Comparison of ENCODE assay signal across 24 cellular contexts in the genomic region with DNA sequence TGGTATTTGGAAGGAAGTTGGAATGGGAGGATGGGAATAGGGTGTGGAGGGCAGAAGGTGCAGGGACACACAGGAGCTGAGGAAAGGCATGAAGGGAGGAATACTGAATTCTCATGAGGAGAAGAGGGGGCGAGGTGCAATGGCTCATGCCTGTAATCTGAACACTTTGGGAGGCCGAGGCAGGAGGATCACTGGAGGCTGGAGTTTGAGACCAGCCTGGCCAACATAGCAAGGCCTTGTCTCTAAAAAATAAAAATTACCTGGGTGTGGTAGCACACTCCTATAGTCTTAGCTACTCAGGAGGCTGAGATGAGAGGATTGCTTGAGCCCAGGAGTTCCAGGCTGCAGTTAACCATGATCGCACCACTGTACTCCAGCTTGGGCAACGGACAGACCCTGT.
DNase-seq lines count a peak whose midpoint lies in the region; ATAC-seq, FAIRE-seq and TF ChIP-seq lines count a peak whose summit lies in the region.
"Had no signal": no experiment of that assay in that cellular context is flagged by ENCODE, and none has a peak within 500 bp of the region (broad histone marks: within the 10 kb centered on the region; RNA-seq: fewer than 3 reads in every experiment).

No MANE protein-coding gene starts in this region.

- FAIRE-seq in K562 (lab: Jason Lieb, UNC), result no peak
- FAIRE-seq: A204.1, D721Med, GM12892, GM19239 had no signal

- 56% methylated on average over 4 of the region's 4 CpGs for WGBS in K562 (ENCODE audit: insufficient coverage, low coverage, missing lambda C conversion rate)

- no peaks in the 10 kb centered on the region for H3K79me2 ChIP-seq in K562 (ENCODE audit: control insufficient read depth, insufficient read depth, low read length)

- no peak overlapping the region for H3K4me3 Mint-ChIP-seq in activated CD8-positive, alpha-beta T cell treated with anti-CD3 and anti-CD28 coated beads, Interleukin-2, amount 10 ng/mL, durations not matched to agents 7 days and 5 days
- H3K4me3 Mint-ChIP-seq in activated CD8-positive, alpha-beta T cell treated with anti-CD3 and anti-CD28 coated beads for 36 hours, result no peak overlapping the region
- H3K4me3 Mint-ChIP-seq in CD8-positive, alpha-beta memory T cell, result no peak overlapping the region
- H3K4me3 Mint-ChIP-seq in endothelial cell (ENCODE audit: unreplicated experiment), result no peak overlapping the region
- H3K4me3 Mint-ChIP-seq: B cell; CD4-positive, CD25-positive, alpha-beta regulatory T cell; CD8-positive, alpha-beta T cell; H9 had no signal

- no peak for TF ChIP-seq POLR2A in K562 (conservative IDR thresholded peaks at IDR 0.05)

- peak overlapping the region; percentile 54 for H3K4me2 ChIP-seq in K562 (ENCODE audit: insufficient read depth, low read length)

- H3K27ac ChIP-seq in CD8-positive, alpha-beta memory T cell (ENCODE audit: low read depth, low read length), result peak overlapping the region; percentile 67
- H3K27ac ChIP-seq in K562 (ENCODE audit: extremely low read depth, low read depth, low read length), result peak overlapping the region; percentile 86
- no peak overlapping the region for H3K27ac ChIP-seq in SJCRH30
- H3K27ac ChIP-seq: 22Rv1, BLaER1, C4-2B, GM23248 had no signal

- CTCF ChIA-PET in activated CD8-positive, alpha-beta T cell treated with anti-CD3 and anti-CD28 coated beads, Interleukin-2, amount 10 ng/mL, durations not matched to agents 7 days and 5 days (lab: Charles Lee), result interaction anchor here (1.0 to 2.0 kb wide), 3 partner anchors 9 to 139 kb away, joined by 3 to 9 read pairs (median 5); no protein-coding TSS in a partner anchor
- CTCF ChIA-PET in activated CD8-positive, alpha-beta T cell treated with anti-CD3 and anti-CD28 coated beads for 36 hours (lab: Charles Lee), result interaction anchor here (1.1 to 1.6 kb wide), 4 partner anchors 9 to 472 kb away, joined by 3 to 4 read pairs (median 3); no protein-coding TSS in a partner anchor
- CTCF ChIA-PET in CD8-positive, alpha-beta memory T cell (lab: Charles Lee), result interaction anchor here (1.0 kb wide), 1 partner anchor 9 kb away, joined by 5 read pairs; no protein-coding TSS in a partner anchor
- CTCF ChIA-PET in K562 (lab: Yijun Ruan, JAX; ENCODE audit: low intra/inter-chr PET ratio), result no interaction called here

- H3K9me3 ChIP-seq in CD8-positive, alpha-beta memory T cell (ENCODE audit: low read length), result no peaks in the 10 kb centered on the region
- H3K9me3 ChIP-seq in K562 (replicated peaks; ENCODE audit: control insufficient read depth, insufficient read depth, low read depth, low read length), result no peaks in the 10 kb centered on the region; the same call in 1 of the 2 replicates
- H3K9me3 ChIP-seq in SJCRH30 (replicated peaks), result no peaks in the 10 kb centered on the region

- H3K9me1 ChIP-seq in K562 (ENCODE audit: control insufficient read depth, insufficient read depth, low read length), result no peaks in the 10 kb centered on the region

- BruUV-seq in K562 (replicated peaks; lab: Mats Ljungman, UMichigan), result no TSS peak

- peak overlapping the region in 1 of 2 experiments; percentile 48; a peak in 3 of 4 replicates for H3K9ac ChIP-seq in K562 (ENCODE audit: insufficient read depth in 1 of 2, low read depth in 2 of 2, low read length in 2 of 2)
- H3K9ac ChIP-seq: BLaER1, GM23248 had no signal

- peak overlapping the region; percentile 3; the same call in 1 of the 2 replicates for H2AFZ ChIP-seq in K562 (ENCODE audit: low read depth, low read length)
- H2AFZ ChIP-seq: GM23248 had no signal

- H3K27ac Mint-ChIP-seq in activated CD8-positive, alpha-beta T cell treated with anti-CD3 and anti-CD28 coated beads, Interleukin-2, amount 10 ng/mL, durations not matched to agents 7 days and 5 days, result peak overlapping the region; percentile 35
- no peak overlapping the region for H3K27ac Mint-ChIP-seq in activated CD8-positive, alpha-beta T cell treated with anti-CD3 and anti-CD28 coated beads for 36 hours
- H3K27ac Mint-ChIP-seq in CD8-positive, alpha-beta memory T cell, result no peak overlapping the region
- H3K27ac Mint-ChIP-seq in endothelial cell (ENCODE audit: unreplicated experiment), result peak overlapping the region; percentile 53
- H3K27ac Mint-ChIP-seq: B cell; CD4-positive, CD25-positive, alpha-beta regulatory T cell; CD8-positive, alpha-beta T cell; H9 had no signal

- TF ChIP-seq RAD21 in K562 (CRISPR knock-in tag; conservative IDR thresholded peaks at IDR 0.05 in 1 of 2, IDR thresholded peaks at IDR 0.05 in 1 of 2), result no peak

- no peaks in the 10 kb centered on the region for H3K4me1 ChIP-seq in CD8-positive, alpha-beta memory T cell (ENCODE audit: insufficient read depth, low read length)
- H3K4me1 ChIP-seq in K562 (replicated peaks in 1 of 2; ENCODE audit: control insufficient read depth in 2 of 2, insufficient read depth in 2 of 2, low read length in 2 of 2), result peaks cover 37 to 44% of the 10 kb centered on the region in 2 experiments
- H3K4me1 ChIP-seq in SJCRH30, result no peaks in the 10 kb centered on the region

- H3K36me3 ChIP-seq in CD8-positive, alpha-beta memory T cell (ENCODE audit: insufficient read depth, low read length), result no peaks in the 10 kb centered on the region
- H3K36me3 ChIP-seq in K562 (ENCODE audit: control insufficient read depth, insufficient read depth, low read length) (no peaks in the 10 kb centered on the region), SJCRH30 (no peaks in the 10 kb centered on the region)
- H3K36me3 ChIP-seq: BLaER1 had no signal

- ATAC-seq in activated CD8-positive, alpha-beta T cell treated with anti-CD3 and anti-CD28 coated beads, Interleukin-2, amount 10 ng/mL, durations not matched to agents 7 days and 5 days, result no peak
- no peak for ATAC-seq in activated CD8-positive, alpha-beta T cell treated with anti-CD3 and anti-CD28 coated beads for 36 hours
- ATAC-seq in K562 (peak; percentile 10; the same call in 2 of the 3 replicates), GM18870 (IDR thresholded peaks at IDR 0.05; ENCODE audit: unreplicated experiment) (no peak)
- ATAC-seq: CD8-positive, alpha-beta T cell; HCT116 had no signal

- peaks cover 2% of the 10 kb centered on the region for H3K36me3 Mint-ChIP-seq in activated CD8-positive, alpha-beta T cell treated with anti-CD3 and anti-CD28 coated beads, Interleukin-2, amount 10 ng/mL, durations not matched to agents 7 days and 5 days (ENCODE audit: low read depth)
- no peaks in the 10 kb centered on the region for H3K36me3 Mint-ChIP-seq in activated CD8-positive, alpha-beta T cell treated with anti-CD3 and anti-CD28 coated beads for 36 hours (ENCODE audit: low read depth)
- H3K36me3 Mint-ChIP-seq in CD8-positive, alpha-beta memory T cell, result no peaks in the 10 kb centered on the region
- H3K36me3 Mint-ChIP-seq in endothelial cell (ENCODE audit: low read depth, unreplicated experiment), result peaks cover 3% of the 10 kb centered on the region
- H3K36me3 Mint-ChIP-seq: CD4-positive, CD25-positive, alpha-beta regulatory T cell; CD8-positive, alpha-beta T cell had no signal

- in situ Hi-C loops in K562 (cut with MboI), result no loop called here

- peaks cover 2% of the 10 kb centered on the region for H3K27me3 Mint-ChIP-seq in activated CD8-positive, alpha-beta T cell treated with anti-CD3 and anti-CD28 coated beads, Interleukin-2, amount 10 ng/mL, durations not matched to agents 7 days and 5 days (ENCODE audit: low read depth)
- H3K27me3 Mint-ChIP-seq in activated CD8-positive, alpha-beta T cell treated with anti-CD3 and anti-CD28 coated beads for 36 hours, result no peaks in the 10 kb centered on the region
- H3K27me3 Mint-ChIP-seq in CD8-positive, alpha-beta memory T cell, result no peaks in the 10 kb centered on the region
- H3K27me3 Mint-ChIP-seq in endothelial cell (ENCODE audit: unreplicated experiment), result no peaks in the 10 kb centered on the region

- TF ChIP-seq CTCF in activated CD8-positive, alpha-beta T cell treated with anti-CD3 and anti-CD28 coated beads for 36 hours (IDR thresholded peaks at IDR 0.05), result no peak
- TF ChIP-seq CTCF in K562 (IDR thresholded peaks at IDR 0.05 in 2 of 3, conservative IDR thresholded peaks at IDR 0.05 in 1 of 3; ENCODE audit: insufficient read depth in 2 of 3, low read depth in 1 of 3, low read length in 3 of 3), result no peak
- no peak for TF ChIP-seq CTCF in endothelial cell (IDR thresholded peaks at IDR 0.05; ENCODE audit: unreplicated experiment)

- H3K4me1 Mint-ChIP-seq in activated CD8-positive, alpha-beta T cell treated with anti-CD3 and anti-CD28 coated beads, Interleukin-2, amount 10 ng/mL, durations not matched to agents 7 days and 5 days (ENCODE audit: low read depth), result peaks cover 5% of the 10 kb centered on the region
- no peaks in the 10 kb centered on the region for H3K4me1 Mint-ChIP-seq in activated CD8-positive, alpha-beta T cell treated with anti-CD3 and anti-CD28 coated beads for 36 hours (ENCODE audit: low read depth)
- peaks cover 0 to 3% (median 0%) of the 10 kb centered on the region in 3 donors for H3K4me1 Mint-ChIP-seq in CD8-positive, alpha-beta memory T cell
- peaks cover 15% of the 10 kb centered on the region for H3K4me1 Mint-ChIP-seq in endothelial cell (ENCODE audit: unreplicated experiment)
- H3K4me1 Mint-ChIP-seq: B cell; CD4-positive, CD25-positive, alpha-beta regulatory T cell had no signal

- no peak overlapping the region for H3K4me3 ChIP-seq in CD8-positive, alpha-beta memory T cell (ENCODE audit: low read length)
- H3K4me3 ChIP-seq in K562 (no peak overlapping the region), SJCRH30 (no peak overlapping the region)
- H3K4me3 ChIP-seq: BLaER1, GM23248 had no signal

- intact Hi-C loops in activated CD8-positive, alpha-beta T cell treated with anti-CD3 and anti-CD28 coated beads for 36 hours (cut with micrococcal nuclease), result no loop called here
- intact Hi-C loops in K562 (cut with micrococcal nuclease), result loop anchor here (1.0 to 10.0 kb wide), 5 partner anchors 50 to 132 kb away; partner anchors contain the start of gene PPP2R5A

- H3K9me3 Mint-ChIP-seq in activated CD8-positive, alpha-beta T cell treated with anti-CD3 and anti-CD28 coated beads, Interleukin-2, amount 10 ng/mL, durations not matched to agents 7 days and 5 days (ENCODE audit: insufficient read depth), result no peaks in the 10 kb centered on the region
- H3K9me3 Mint-ChIP-seq in activated CD8-positive, alpha-beta T cell treated with anti-CD3 and anti-CD28 coated beads for 36 hours, result no peaks in the 10 kb centered on the region
- H3K9me3 Mint-ChIP-seq in CD8-positive, alpha-beta memory T cell, result no peaks in the 10 kb centered on the region
- H3K9me3 Mint-ChIP-seq in endothelial cell (ENCODE audit: unreplicated experiment), result no peaks in the 10 kb centered on the region
- H3K9me3 Mint-ChIP-seq: CD8-positive, alpha-beta T cell had no signal

- TF ChIP-seq EP300 in K562 (IDR thresholded peaks at IDR 0.05; ENCODE audit: low read length), result no peak

- no peak for DNase-seq in activated CD8-positive, alpha-beta T cell treated with anti-CD3 and anti-CD28 coated beads, Interleukin-2, amount 10 ng/mL, durations not matched to agents 7 days and 5 days
- DNase-seq in activated CD8-positive, alpha-beta T cell treated with anti-CD3 and anti-CD28 coated beads for 36 hours, result no peak
- DNase-seq in CD8-positive, alpha-beta memory T cell, result no peak
- no peak for DNase-seq in K562 (ENCODE audit: extremely low read depth in 1 of 4, low spot score in 3 of 4)
- no peak for DNase-seq in endothelial cell (ENCODE audit: low spot score)
- no peak for DNase-seq in SJCRH30
- DNase-seq in GDM1 (lab: John Stamatoyannopoulos, UW), result no peak
- DNase-seq: CD4-positive, CD25-positive, alpha-beta regulatory T cell; CD8-positive, alpha-beta T cell; DMS 273 treated with DMSO at 0.1 percent for 48 hours; DMS53; DMS79 treated with DMSO at 0.1 percent for 48 hours; GM23248; H9 had no signal

- POLR2A ChIA-PET in activated CD8-positive, alpha-beta T cell treated with anti-CD3 and anti-CD28 coated beads, Interleukin-2, amount 10 ng/mL, durations not matched to agents 7 days and 5 days (lab: Charles Lee), result interaction anchor here (0.6 kb wide), 1 partner anchor 1530 kb away, joined by 3 read pairs; no protein-coding TSS in a partner anchor
- POLR2A ChIA-PET in activated CD8-positive, alpha-beta T cell treated with anti-CD3 and anti-CD28 coated beads for 36 hours (lab: Charles Lee), result no interaction called here
- POLR2A ChIA-PET in CD8-positive, alpha-beta memory T cell (lab: Charles Lee), result no interaction called here
- POLR2A ChIA-PET in K562 (lab: Yijun Ruan, JAX), result interaction anchor here (0.6 to 3.6 kb wide), 16 partner anchors 9 to 321 kb away, joined by 3 to 27 read pairs (median 4); no protein-coding TSS in a partner anchor

- no peaks in the 10 kb centered on the region for H3K27me3 ChIP-seq in CD8-positive, alpha-beta memory T cell (ENCODE audit: insufficient read depth, low read length, poor library complexity, severe bottlenecking)
- H3K27me3 ChIP-seq in K562 (ENCODE audit: control insufficient read depth in 2 of 2, insufficient read depth in 2 of 2, low read length in 2 of 2) (no peaks in the 10 kb centered on the region), SJCRH30 (no peaks in the 10 kb centered on the region)
- H3K27me3 ChIP-seq: BLaER1 had no signal

- H4K20me1 ChIP-seq in K562 (replicated peaks; ENCODE audit: control insufficient read depth, insufficient read depth, low read length), result no peaks in the 10 kb centered on the region
- H4K20me1 ChIP-seq: BLaER1 had no signal

Comparison
In these comparisons a context has a peak if more than half of its experiments do, and no peak if none do; other contexts are left out.
1. H3K27ac Mint-ChIP-seq: peak in activated CD8-positive, alpha-beta T cell treated with anti-CD3 and anti-CD28 coated beads, Interleukin-2, amount 10 ng/mL, durations not matched to agents 7 days and 5 days (single experiment) and endothelial cell (single experiment); none in activated CD8-positive, alpha-beta T cell treated with anti-CD3 and anti-CD28 coated beads for 36 hours (single experiment) and CD8-positive, alpha-beta memory T cell (0 of 8).
2. POLR2A ChIA-PET loops: an anchor here in activated CD8-positive, alpha-beta T cell treated with anti-CD3 and anti-CD28 coated beads, Interleukin-2, amount 10 ng/mL, durations not matched to agents 7 days and 5 days (0.6 kb wide) and K562 (0.6 to 3.6 kb wide); none called in activated CD8-positive, alpha-beta T cell treated with anti-CD3 and anti-CD28 coated beads for 36 hours and CD8-positive, alpha-beta memory T cell.